Comparison of ENCODE assay signal across 8 cellular contexts in genomic region chr19:36113425-36113824, GRCh38. TPM values are rescaled to one million over a fixed set of nuclear protein-coding genes. Genes with fewer than 3 reads are reported as not detected.
A peak's percentile ranks its signal among the peaks of the same experiment; 100 is the strongest.
DNase-seq lines count a peak whose midpoint lies in the region; ATAC-seq and TF ChIP-seq lines count a peak whose summit lies in the region.

No MANE protein-coding gene starts in this region.

- H3K4me2 ChIP-seq in BLaER1 treated with 17β-estradiol and CSF1 and Interleukin-3, amounts not matched to agents 10 nM and 100 nM = peak overlapping the region; percentile 89 to 100 (median 98)

- TF ChIP-seq CTCF in LNCaP clone FGC (IDR thresholded peaks at IDR 0.05; ENCODE audit: control insufficient read depth, extremely low read depth, insufficient read depth) (no peak), chondrocyte (IDR thresholded peaks at IDR 0.05) (no peak)

- peak overlapping the region in 3 of 11 experiments; percentile 79 to 86 (median 83); a peak in 6 of 22 replicates for H3K27ac ChIP-seq in BLaER1 treated with 17β-estradiol and CSF1 and Interleukin-3, amounts not matched to agents 10 nM and 100 nM

- peaks cover 0 to 48% (median 22%) of the 10 kb centered on the region in 11 experiments; a peak in 13 of 22 replicates for H4K20me1 ChIP-seq in BLaER1 treated with 17β-estradiol and CSF1 and Interleukin-3, amounts not matched to agents 10 nM and 100 nM

- H3K27me3 Mint-ChIP-seq in chondrocyte (ENCODE audit: low read depth) = no peaks in the 10 kb centered on the region
- no peaks in the 10 kb centered on the region for H3K27me3 Mint-ChIP-seq in natural killer cell treated with Interleukin-12 subunit alpha and Interleukin-12 subunit beta and Interleukin-15 and Interleukin-18, amount 100 ng/mL, for 72 hours

- DNase-seq in LNCaP clone FGC (ENCODE audit: low read depth) = no peak
- no peak for DNase-seq in chondrocyte (ENCODE audit: low spot score)
- DNase-seq in natural killer cell treated with Interleukin-12 subunit alpha and Interleukin-12 subunit beta and Interleukin-15 and Interleukin-18, amount 100 ng/mL, for 72 hours (ENCODE audit: low spot score) = no peak
- no peak for DNase-seq in HPDE6-E6E7 (ENCODE audit: extremely low spot score)
- no peak for DNase-seq in mesenteric fat pad (ENCODE audit: low spot score)
- no peak for DNase-seq in DMS79 treated with DMSO at 0.1 percent for 48 hours (lab: John Stamatoyannopoulos, UW)

- peak overlapping the region; percentile 97 for H3K4me3 Mint-ChIP-seq in chondrocyte (ENCODE audit: unreplicated experiment)
- H3K4me3 Mint-ChIP-seq in natural killer cell treated with Interleukin-12 subunit alpha and Interleukin-12 subunit beta and Interleukin-15 and Interleukin-18, amount 100 ng/mL, for 72 hours = peak overlapping the region; percentile 95

- H3K4me3 ChIP-seq in BLaER1 treated with 17β-estradiol and CSF1 and Interleukin-3, amounts not matched to agents 10 nM and 100 nM = peak overlapping the region; percentile 81 to 95 (median 86); a peak in 19 of 20 replicates
- H3K4me3 ChIP-seq in LNCaP clone FGC (ENCODE audit: low read depth, low read length) = peak overlapping the region; percentile 99

- peaks cover 33 to 65% (median 54%) of the 10 kb centered on the region in 11 experiments for H3K36me3 ChIP-seq in BLaER1 treated with 17β-estradiol and CSF1 and Interleukin-3, amounts not matched to agents 10 nM and 100 nM

- peaks cover 32% of the 10 kb centered on the region for H3K4me1 Mint-ChIP-seq in chondrocyte (ENCODE audit: low read depth)
- peaks cover 34 to 42% of the 10 kb centered on the region in 2 donors for H3K4me1 Mint-ChIP-seq in natural killer cell treated with Interleukin-12 subunit alpha and Interleukin-12 subunit beta and Interleukin-15 and Interleukin-18, amount 100 ng/mL, for 72 hours (ENCODE audit: low read depth in 2 of 2)

- no peak for ATAC-seq in natural killer cell treated with Interleukin-12 subunit alpha and Interleukin-12 subunit beta and Interleukin-15 and Interleukin-18, amount 100 ng/mL, for 72 hours
- no peak for ATAC-seq in GM21717 (IDR thresholded peaks at IDR 0.05; ENCODE audit: unreplicated experiment)

- H3K9me3 ChIP-seq in BLaER1 treated with 17β-estradiol and CSF1 and Interleukin-3, amounts not matched to agents 10 nM and 100 nM (replicated peaks in 1 of 11) = no peaks in the 10 kb centered on the region

- H3K9ac ChIP-seq in BLaER1 treated with 17β-estradiol and CSF1 and Interleukin-3, amounts not matched to agents 10 nM and 100 nM = peak overlapping the region; percentile 82 to 92 (median 87)

- peaks cover 24 to 40% (median 31%) of the 10 kb centered on the region in 10 experiments for H3K4me1 ChIP-seq in BLaER1 treated with 17β-estradiol and CSF1 and Interleukin-3, amounts not matched to agents 10 nM and 100 nM

- H3K27ac Mint-ChIP-seq in chondrocyte (ENCODE audit: unreplicated experiment) = no peak overlapping the region
- peak overlapping the region; percentile 94 to 98 for H3K27ac Mint-ChIP-seq in natural killer cell treated with Interleukin-12 subunit alpha and Interleukin-12 subunit beta and Interleukin-15 and Interleukin-18, amount 100 ng/mL, for 72 hours

- peaks cover 15% of the 10 kb centered on the region for H3K36me3 Mint-ChIP-seq in chondrocyte (ENCODE audit: low read depth)
- peaks cover 10% of the 10 kb centered on the region for H3K36me3 Mint-ChIP-seq in natural killer cell treated with Interleukin-12 subunit alpha and Interleukin-12 subunit beta and Interleukin-15 and Interleukin-18, amount 100 ng/mL, for 72 hours

- no peaks in the 10 kb centered on the region for H3K27me3 ChIP-seq in BLaER1 treated with 17β-estradiol and CSF1 and Interleukin-3, amounts not matched to agents 10 nM and 100 nM

- no peaks in the 10 kb centered on the region for H3K9me3 Mint-ChIP-seq in chondrocyte (ENCODE audit: low read depth)
- no peaks in the 10 kb centered on the region for H3K9me3 Mint-ChIP-seq in natural killer cell treated with Interleukin-12 subunit alpha and Interleukin-12 subunit beta and Interleukin-15 and Interleukin-18, amount 100 ng/mL, for 72 hours

RNA-seq across cellular contexts. Expression of gene POLR2I, which starts 1.2 kb away (rescaled TPM):
- total RNA-seq in chondrocyte (43.5 to 61.6 TPM (median 49.2 TPM) in 3 replicates), mesenteric fat pad (63.6 TPM)
- 10 to 100 TPM; 40.7 to 42.4 TPM for total RNA-seq in natural killer cell treated with Interleukin-12 subunit alpha and Interleukin-12 subunit beta and Interleukin-15 and Interleukin-18, amount 100 ng/mL, for 72 hours

RNA-seq across cellular contexts. Expression of gene TBCB, which starts 1.8 kb away (rescaled TPM):
- total RNA-seq in chondrocyte (181 to 201 TPM (median 199 TPM) in 3 replicates), mesenteric fat pad (87.1 TPM)
- 100 to 1,000 TPM; 130 to 141 TPM for total RNA-seq in natural killer cell treated with Interleukin-12 subunit alpha and Interleukin-12 subunit beta and Interleukin-15 and Interleukin-18, amount 100 ng/mL, for 72 hours

RNA-seq across cellular contexts. Expression of gene OVOL3, which starts 2.5 kb away (rescaled TPM):
- total RNA-seq in chondrocyte (not detected in 3 replicates), mesenteric fat pad (not detected)
- total RNA-seq in natural killer cell treated with Interleukin-12 subunit alpha and Interleukin-12 subunit beta and Interleukin-15 and Interleukin-18, amount 100 ng/mL, for 72 hours = not detected

RNA-seq across cellular contexts. Expression of gene CAPNS1, which starts 26.4 kb away (rescaled TPM):
- total RNA-seq in chondrocyte (509 to 762 TPM (median 724 TPM) in 3 replicates), mesenteric fat pad (647 TPM)
- 100 to 1,000 TPM; 175 to 437 TPM for total RNA-seq in natural killer cell treated with Interleukin-12 subunit alpha and Interleukin-12 subunit beta and Interleukin-15 and Interleukin-18, amount 100 ng/mL, for 72 hours

RNA-seq across cellular contexts. Expression of gene COX7A1, which starts 38.8 kb away (rescaled TPM):
- total RNA-seq in chondrocyte (not detected in 3 replicates), mesenteric fat pad (273 TPM)
- not detected for total RNA-seq in natural killer cell treated with Interleukin-12 subunit alpha and Interleukin-12 subunit beta and Interleukin-15 and Interleukin-18, amount 100 ng/mL, for 72 hours
